Comparison of ENCODE assay signal across 20 cellular contexts in the genomic region with DNA sequence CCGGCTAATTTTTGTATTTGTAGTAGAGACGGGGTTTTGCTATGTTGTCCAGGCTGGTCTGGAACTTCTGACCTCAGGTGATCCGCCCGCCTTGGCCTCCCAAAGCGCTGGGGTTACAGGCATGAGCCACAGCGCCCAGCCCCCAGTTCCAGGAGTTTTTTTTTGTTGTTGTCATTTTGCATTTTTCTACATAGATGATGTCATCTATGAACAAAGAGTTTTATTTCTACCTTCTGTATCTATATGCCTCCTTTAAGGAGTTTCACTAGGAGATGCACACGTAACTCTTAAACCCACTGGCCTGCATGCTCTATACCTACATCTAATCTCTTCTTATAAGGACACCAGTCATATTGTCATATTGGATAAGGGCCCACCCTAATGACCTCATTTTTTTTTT. TPM values are rescaled to one million over a fixed set of nuclear protein-coding genes. Genes with fewer than 3 reads are reported as not detected.
A peak's percentile ranks its signal among the peaks of the same experiment; 100 is the strongest.
DNase-seq lines count a peak whose midpoint lies in the region; ATAC-seq, FAIRE-seq and TF ChIP-seq lines count a peak whose summit lies in the region.
"Had no signal": no experiment of that assay in that cellular context is flagged by ENCODE, and none has a peak within 500 bp of the region (broad histone marks: within the 10 kb centered on the region; RNA-seq: fewer than 3 reads in every experiment).

No MANE protein-coding gene starts in this region.

- no peak overlapping the region for H3K4me3 ChIP-seq in HepG2 (replicated peaks in 1 of 3; ENCODE audit: insufficient read depth in 1 of 3, low read depth in 2 of 3, low read length in 3 of 3)
- no peak overlapping the region for H3K4me3 ChIP-seq in right lobe of liver
- H3K4me3 ChIP-seq in kidney (ENCODE audit: low read length in 2 of 2), result no peak overlapping the region
- H3K4me3 ChIP-seq in thyroid gland (replicated peaks in 1 of 3), result no peak overlapping the region
- H3K4me3 ChIP-seq: A549, GM23338 had no signal

- in situ Hi-C loops in HepG2 (cut with HindIII; ENCODE audit: extremely low pct_ligation_motif_present, low pct_unique_long_range_greater_than_20kb), result no loop called here

- H4K20me1 ChIP-seq in HepG2 (ENCODE audit: insufficient read depth, low read length), result no peaks in the 10 kb centered on the region

- H3K36me3 ChIP-seq in HepG2 (replicated peaks in 1 of 2; ENCODE audit: control insufficient read depth in 1 of 2, insufficient read depth in 2 of 2, low read length in 2 of 2), result no peaks in the 10 kb centered on the region
- no peaks in the 10 kb centered on the region for H3K36me3 ChIP-seq in right lobe of liver
- peaks cover 0 to 2% of the 10 kb centered on the region in 2 donors for H3K36me3 ChIP-seq in kidney (ENCODE audit: control insufficient read depth in 1 of 2, insufficient read depth in 2 of 2, low read length in 2 of 2)
- H3K36me3 ChIP-seq in thyroid gland, result no peaks in the 10 kb centered on the region

- CTCF ChIA-PET in HepG2 (lab: Yijun Ruan, JAX; ENCODE audit: low intra/inter-chr PET ratio, low total read pairs), result no interaction called here

- WGBS in HepG2 (ENCODE audit: low lambda C conversion rate), result 90% methylated on average over 7 of the region's 7 CpGs
- WGBS in right lobe of liver (ENCODE audit: insufficient coverage, low coverage, low lambda C conversion rate, missing lambda C conversion rate), result 84% methylated on average over 6 of the region's 7 CpGs
- 89 to 90% methylated on average over 7 of the region's 7 CpGs for WGBS in thyroid gland, 2 donors

- no peak for FAIRE-seq in HepG2 (lab: Jason Lieb, UNC)
- no peak for FAIRE-seq in kidney (lab: Jason Lieb, UNC)
- FAIRE-seq: A549, H54 had no signal

- BruUV-seq in HepG2 (replicated peaks; lab: Mats Ljungman, UMichigan), result no TSS peak

- H3K9ac ChIP-seq in HepG2 (ENCODE audit: insufficient read depth, low read depth, low read length) (no peak overlapping the region), kidney (ENCODE audit: low read length in 2 of 2) (no peak overlapping the region)

- H3K27me3 ChIP-seq in HepG2 (ENCODE audit: control insufficient read depth in 1 of 2, insufficient read depth in 2 of 2, low read length in 2 of 2), result no peaks in the 10 kb centered on the region; a peak in 1 of 5 replicates
- H3K27me3 ChIP-seq in right lobe of liver, result no peaks in the 10 kb centered on the region
- no peaks in the 10 kb centered on the region for H3K27me3 ChIP-seq in thyroid gland

- H3K9me3 ChIP-seq in HepG2 (ENCODE audit: low read length), result peaks cover 5% of the 10 kb centered on the region; the same call in 1 of the 2 replicates
- H3K9me3 ChIP-seq in right lobe of liver, result no peaks in the 10 kb centered on the region
- peaks cover 0 to 4% of the 10 kb centered on the region in 2 donors for H3K9me3 ChIP-seq in kidney (ENCODE audit: control insufficient read depth in 1 of 2, low read length in 2 of 2)
- no peaks in the 10 kb centered on the region for H3K9me3 ChIP-seq in thyroid gland

- H3K27ac ChIP-seq in HepG2 (ENCODE audit: extremely low read length, insufficient read depth, low read length) (no peak overlapping the region), right lobe of liver (no peak overlapping the region), kidney (ENCODE audit: low read depth in 2 of 2, low read length in 2 of 2) (no peak overlapping the region), thyroid gland (no peak overlapping the region)
- H3K27ac ChIP-seq: 22Rv1, A549 had no signal

- POLR2A ChIA-PET in HepG2 (lab: Yijun Ruan, JAX), result no interaction called here

- H3K4me1 ChIP-seq in HepG2 (ENCODE audit: insufficient read depth, low read length) (peaks cover 25% of the 10 kb centered on the region), right lobe of liver (peaks cover 0 to 6% (median 0%) of the 10 kb centered on the region in 4 donors), kidney (ENCODE audit: control insufficient read depth in 1 of 2, insufficient read depth in 1 of 2, low read depth in 1 of 2, low read length in 2 of 2) (peaks cover 0 to 5% of the 10 kb centered on the region in 2 donors), thyroid gland (peaks cover 0 to 6% of the 10 kb centered on the region in 2 donors)
- H3K4me1 ChIP-seq: A549 had no signal

- H2AFZ ChIP-seq in HepG2 (ENCODE audit: low read length), result no peak overlapping the region
- H2AFZ ChIP-seq: GM23338 had no signal

- intact Hi-C loops in HepG2 (cut with micrococcal nuclease; ENCODE audit: unreplicated experiment) (no loop called here), right lobe of liver (cut with DNase I) (no loop called here), kidney (cut with DNase I) (no loop called here), thyroid gland (cut with DNase I) (no loop called here)

- TF ChIP-seq EP300 in HepG2 (IDR thresholded peaks at IDR 0.05; ENCODE audit: low read depth in 2 of 2, low read length in 2 of 2), result no peak
- TF ChIP-seq EP300 in HepG2 (CRISPR knock-in tag; IDR thresholded peaks at IDR 0.05; ENCODE audit: borderline replicate concordance), result no peak

- TF ChIP-seq POLR2A in HepG2 (IDR thresholded peaks at IDR 0.05; ENCODE audit: insufficient read depth in 1 of 2, low read depth in 2 of 2, low read length in 2 of 2) (no peak), right lobe of liver (IDR thresholded peaks at IDR 0.05) (no peak), thyroid gland (IDR thresholded peaks at IDR 0.05) (no peak)

- DNase-seq in HepG2 (ENCODE audit: low spot score) (no peak), right lobe of liver (no peak), kidney (peak; percentile 35), thyroid gland (no peak)
- DNase-seq in stimulated activated CD4-positive, alpha-beta T cell treated with anti-CD3 and anti-CD28 coated beads, Interleukin-12 subunit alpha, Interleukin-12 subunit beta, amount 100 ng/mL, for 4 hours, result no peak
- DNase-seq: AML-193; CD4-positive, alpha-beta memory T cell; DMS153; DMS79; GDM1; HCEC 1CT; HFFc6 had no signal

- no peak overlapping the region for H3K4me2 ChIP-seq in HepG2 (ENCODE audit: low read depth, low read length)
- H3K4me2 ChIP-seq: A549, GM23338 had no signal

- ATAC-seq in HepG2, result no peak
- no peak for ATAC-seq in right lobe of liver
- ATAC-seq: A549, GM23338 had no signal

- TF ChIP-seq RAD21 in HepG2 (CRISPR knock-in tag; IDR thresholded peaks at IDR 0.05), result no peak

- no peaks in the 10 kb centered on the region for H3K79me2 ChIP-seq in HepG2 (ENCODE audit: insufficient read depth, low read length)

- TF ChIP-seq CTCF in HepG2 (CRISPR knock-in tag; IDR thresholded peaks at IDR 0.05), result no peak
- no peak for TF ChIP-seq CTCF in right lobe of liver (IDR thresholded peaks at IDR 0.05)
- no peak for TF ChIP-seq CTCF in kidney (IDR thresholded peaks at IDR 0.05; ENCODE audit: borderline replicate concordance, extremely low read depth, insufficient read depth)
- no peak for TF ChIP-seq CTCF in thyroid gland (IDR thresholded peaks at IDR 0.05)

RNA-seq across cellular contexts. Expression of gene DHDH, which starts 4.8 kb away (rescaled TPM):
- 0.13 and 0.29 TPM in 2 replicates for total RNA-seq in HepG2 (2016; rRNA removed; fragmentation: Illumina TruSeq; extraction: Trizol)
- not detected in 2 replicates for total RNA-seq in HepG2 (2016; cell fraction: cytosol; rRNA removed; fragmentation: Illumina TruSeq; extraction: Trizol; ENCODE audit: low read depth)
- 0.30 TPM in 1 of 2 replicates, not detected in the other for total RNA-seq in HepG2 (2016; cell fraction: insoluble cytoplasmic fraction; rRNA removed; fragmentation: Illumina TruSeq; extraction: Trizol)
- total RNA-seq in HepG2 (2016; cell fraction: membrane; rRNA removed; fragmentation: Illumina TruSeq; extraction: Trizol), result not detected in 2 replicates
- not detected in 2 replicates for total RNA-seq in HepG2 (2016; cell fraction: nucleus; rRNA removed; fragmentation: Illumina TruSeq; extraction: Trizol)
- 0.91 and 1.9 TPM in 2 replicates for polyA plus RNA-seq in HepG2 (2011; rRNA removed)
- polyA plus RNA-seq in HepG2 (2011; cell fraction: cytosol; rRNA removed), result 1.8 and 2.5 TPM in 2 replicates
- 1.9 and 2.8 TPM in 2 replicates for polyA plus RNA-seq in HepG2 (2011; cell fraction: nucleus; rRNA removed)
- 1.0 and 3.6 TPM in 2 replicates for polyA plus RNA-seq in HepG2 (2012)
- not detected in 2 replicates for polyA plus RNA-seq in HepG2 (2016; cell fraction: cytosol; fragmentation: Illumina TruSeq; extraction: Trizol; ENCODE audit: low read depth)
- polyA plus RNA-seq in HepG2 (2016; cell fraction: insoluble cytoplasmic fraction; fragmentation: Illumina TruSeq; extraction: Trizol; ENCODE audit: low read depth), result not detected in 2 replicates
- polyA plus RNA-seq in HepG2 (2016; cell fraction: membrane; fragmentation: Illumina TruSeq; extraction: Trizol; ENCODE audit: low read depth), result not detected in 2 replicates
- polyA plus RNA-seq in HepG2 (2016; cell fraction: nucleus; fragmentation: Illumina TruSeq; extraction: Trizol; ENCODE audit: insufficient read depth, low read depth), result not detected in 2 replicates
- polyA minus RNA-seq in HepG2 (2011; rRNA and poly(A)+ RNA removed; ENCODE audit: low replicate concordance), result 0.37 and 0.50 TPM in 2 replicates
- not detected in 2 replicates for polyA minus RNA-seq in HepG2 (2011; cell fraction: cytosol; rRNA and poly(A)+ RNA removed)
- 0.77 TPM in 1 of 2 replicates, not detected in the other for polyA minus RNA-seq in HepG2 (2011; cell fraction: nucleus; rRNA and poly(A)+ RNA removed)
- total RNA-seq in right lobe of liver, result under 1 TPM in 1 of 6 experiments, not detected in 5; 0.29 TPM
- total RNA-seq in kidney, result 0.60 TPM
- 26.3 TPM for polyA plus RNA-seq in kidney (ENCODE audit: insufficient read depth, low read depth, low replicate concordance)
- not detected for total RNA-seq in thyroid gland
- total RNA-seq: Daoy, HFFc6 had no signal
- polyA plus RNA-seq: BJ had no signal

RNA-seq across cellular contexts. Expression of gene BAX, which starts 16.4 kb away (rescaled TPM):
- total RNA-seq in HepG2 (2016; rRNA removed; fragmentation: Illumina TruSeq; extraction: Trizol) (167 and 176 TPM in 2 replicates), right lobe of liver (10 to 100 TPM; 15.9 to 54.1 (median 30.8) TPM), kidney (76.7 TPM), thyroid gland (10 to 100 TPM; 28.2 to 74.4 (median 41.2) TPM)
- total RNA-seq in HepG2 (2016; cell fraction: cytosol; rRNA removed; fragmentation: Illumina TruSeq; extraction: Trizol; ENCODE audit: low read depth), result 230 and 246 TPM in 2 replicates
- 165 and 193 TPM in 2 replicates for total RNA-seq in HepG2 (2016; cell fraction: insoluble cytoplasmic fraction; rRNA removed; fragmentation: Illumina TruSeq; extraction: Trizol)
- total RNA-seq in HepG2 (2016; cell fraction: membrane; rRNA removed; fragmentation: Illumina TruSeq; extraction: Trizol), result 237 and 254 TPM in 2 replicates
- 96.5 and 102 TPM in 2 replicates for total RNA-seq in HepG2 (2016; cell fraction: nucleus; rRNA removed; fragmentation: Illumina TruSeq; extraction: Trizol)
- polyA plus RNA-seq in HepG2 (2011; rRNA removed) (139 and 164 TPM in 2 replicates), kidney (ENCODE audit: insufficient read depth, low read depth, low replicate concordance) (141 TPM)
- polyA plus RNA-seq in HepG2 (2011; cell fraction: cytosol; rRNA removed), result 118 and 159 TPM in 2 replicates
- polyA plus RNA-seq in HepG2 (2011; cell fraction: nucleus; rRNA removed), result 330 and 345 TPM in 2 replicates
- polyA plus RNA-seq in HepG2 (2012), result 158 and 165 TPM in 2 replicates
- polyA plus RNA-seq in HepG2 (2016; cell fraction: cytosol; fragmentation: Illumina TruSeq; extraction: Trizol; ENCODE audit: low read depth), result 324 and 380 TPM in 2 replicates
- 326 and 339 TPM in 2 replicates for polyA plus RNA-seq in HepG2 (2016; cell fraction: insoluble cytoplasmic fraction; fragmentation: Illumina TruSeq; extraction: Trizol; ENCODE audit: low read depth)
- 331 and 356 TPM in 2 replicates for polyA plus RNA-seq in HepG2 (2016; cell fraction: membrane; fragmentation: Illumina TruSeq; extraction: Trizol; ENCODE audit: low read depth)
- polyA plus RNA-seq in HepG2 (2016; cell fraction: nucleus; fragmentation: Illumina TruSeq; extraction: Trizol; ENCODE audit: insufficient read depth, low read depth), result 298 and 326 TPM in 2 replicates
- polyA minus RNA-seq in HepG2 (2011; rRNA and poly(A)+ RNA removed; ENCODE audit: low replicate concordance), result 81.2 and 143 TPM in 2 replicates
- 66.1 and 82.4 TPM in 2 replicates for polyA minus RNA-seq in HepG2 (2011; cell fraction: cytosol; rRNA and poly(A)+ RNA removed)
- 85.3 and 90.1 TPM in 2 replicates for polyA minus RNA-seq in HepG2 (2011; cell fraction: nucleus; rRNA and poly(A)+ RNA removed)

RNA-seq across cellular contexts. Expression of gene FTL, which starts 26.9 kb away (rescaled TPM):
- total RNA-seq in HepG2 (2016; rRNA removed; fragmentation: Illumina TruSeq; extraction: Trizol) (3,909 and 8,800 TPM in 2 replicates), right lobe of liver (over 10,000 TPM in 3 of 6 experiments, 1,000 to 10,000 TPM in 3; 5,005 to 19,229 (median 10,447) TPM), kidney (1,841 TPM), thyroid gland (over 10,000 TPM in 1 of 4 donors, 1,000 to 10,000 TPM in 3; 5,748 to 12,335 (median 7,175) TPM)
- total RNA-seq in HepG2 (2016; cell fraction: cytosol; rRNA removed; fragmentation: Illumina TruSeq; extraction: Trizol; ENCODE audit: low read depth), result 89,971 and 90,879 TPM in 2 replicates
- 3,851 and 8,859 TPM in 2 replicates for total RNA-seq in HepG2 (2016; cell fraction: insoluble cytoplasmic fraction; rRNA removed; fragmentation: Illumina TruSeq; extraction: Trizol)
- total RNA-seq in HepG2 (2016; cell fraction: membrane; rRNA removed; fragmentation: Illumina TruSeq; extraction: Trizol), result 51,578 and 56,338 TPM in 2 replicates
- 2,617 and 3,067 TPM in 2 replicates for total RNA-seq in HepG2 (2016; cell fraction: nucleus; rRNA removed; fragmentation: Illumina TruSeq; extraction: Trizol)
- polyA plus RNA-seq in HepG2 (2011; rRNA removed) (2,513 and 2,721 TPM in 2 replicates), kidney (ENCODE audit: insufficient read depth, low read depth, low replicate concordance) (17,016 TPM)
- 2,416 and 4,778 TPM in 2 replicates for polyA plus RNA-seq in HepG2 (2011; cell fraction: cytosol; rRNA removed)
- polyA plus RNA-seq in HepG2 (2011; cell fraction: nucleus; rRNA removed), result 1,286 and 1,341 TPM in 2 replicates
- polyA plus RNA-seq in HepG2 (2012), result 3,171 and 4,080 TPM in 2 replicates
- 183,517 and 194,436 TPM in 2 replicates for polyA plus RNA-seq in HepG2 (2016; cell fraction: cytosol; fragmentation: Illumina TruSeq; extraction: Trizol; ENCODE audit: low read depth)
- 7,307 and 7,404 TPM in 2 replicates for polyA plus RNA-seq in HepG2 (2016; cell fraction: insoluble cytoplasmic fraction; fragmentation: Illumina TruSeq; extraction: Trizol; ENCODE audit: low read depth)
- 88,210 and 91,472 TPM in 2 replicates for polyA plus RNA-seq in HepG2 (2016; cell fraction: membrane; fragmentation: Illumina TruSeq; extraction: Trizol; ENCODE audit: low read depth)
- 7,073 and 8,244 TPM in 2 replicates for polyA plus RNA-seq in HepG2 (2016; cell fraction: nucleus; fragmentation: Illumina TruSeq; extraction: Trizol; ENCODE audit: insufficient read depth, low read depth)
- polyA minus RNA-seq in HepG2 (2011; rRNA and poly(A)+ RNA removed; ENCODE audit: low replicate concordance), result 1,399 and 2,171 TPM in 2 replicates
- polyA minus RNA-seq in HepG2 (2011; cell fraction: cytosol; rRNA and poly(A)+ RNA removed), result 634 and 932 TPM in 2 replicates
- polyA minus RNA-seq in HepG2 (2011; cell fraction: nucleus; rRNA and poly(A)+ RNA removed), result 209 and 221 TPM in 2 replicates

RNA-seq across cellular contexts. Expression of gene NUCB1, which starts 38.1 kb away (rescaled TPM):
- total RNA-seq in HepG2 (2016; rRNA removed; fragmentation: Illumina TruSeq; extraction: Trizol) (34.3 and 82.3 TPM in 2 replicates), right lobe of liver (100 to 1,000 TPM; 306 to 376 (median 349) TPM), kidney (265 TPM), thyroid gland (100 to 1,000 TPM; 267 to 424 (median 371) TPM)
- 9.0 and 9.7 TPM in 2 replicates for total RNA-seq in HepG2 (2016; cell fraction: cytosol; rRNA removed; fragmentation: Illumina TruSeq; extraction: Trizol; ENCODE audit: low read depth)
- 28.8 and 87.6 TPM in 2 replicates for total RNA-seq in HepG2 (2016; cell fraction: insoluble cytoplasmic fraction; rRNA removed; fragmentation: Illumina TruSeq; extraction: Trizol)
- total RNA-seq in HepG2 (2016; cell fraction: membrane; rRNA removed; fragmentation: Illumina TruSeq; extraction: Trizol), result 25.3 and 25.9 TPM in 2 replicates
- 82.3 and 93.1 TPM in 2 replicates for total RNA-seq in HepG2 (2016; cell fraction: nucleus; rRNA removed; fragmentation: Illumina TruSeq; extraction: Trizol)
- polyA plus RNA-seq in HepG2 (2011; rRNA removed) (106 and 144 TPM in 2 replicates), kidney (ENCODE audit: insufficient read depth, low read depth, low replicate concordance) (503 TPM)
- polyA plus RNA-seq in HepG2 (2011; cell fraction: cytosol; rRNA removed), result 86.9 and 132 TPM in 2 replicates
- 169 and 200 TPM in 2 replicates for polyA plus RNA-seq in HepG2 (2011; cell fraction: nucleus; rRNA removed)
- 83.2 and 101 TPM in 2 replicates for polyA plus RNA-seq in HepG2 (2012)
- polyA plus RNA-seq in HepG2 (2016; cell fraction: cytosol; fragmentation: Illumina TruSeq; extraction: Trizol; ENCODE audit: low read depth), result 16.8 and 17.5 TPM in 2 replicates
- polyA plus RNA-seq in HepG2 (2016; cell fraction: insoluble cytoplasmic fraction; fragmentation: Illumina TruSeq; extraction: Trizol; ENCODE audit: low read depth), result 32.3 and 40.2 TPM in 2 replicates
- 25.6 and 28.2 TPM in 2 replicates for polyA plus RNA-seq in HepG2 (2016; cell fraction: membrane; fragmentation: Illumina TruSeq; extraction: Trizol; ENCODE audit: low read depth)
- polyA plus RNA-seq in HepG2 (2016; cell fraction: nucleus; fragmentation: Illumina TruSeq; extraction: Trizol; ENCODE audit: insufficient read depth, low read depth), result 164 and 172 TPM in 2 replicates
- 57.6 and 72.0 TPM in 2 replicates for polyA minus RNA-seq in HepG2 (2011; rRNA and poly(A)+ RNA removed; ENCODE audit: low replicate concordance)
- 40.4 and 44.8 TPM in 2 replicates for polyA minus RNA-seq in HepG2 (2011; cell fraction: cytosol; rRNA and poly(A)+ RNA removed)
- 23.2 and 25.9 TPM in 2 replicates for polyA minus RNA-seq in HepG2 (2011; cell fraction: nucleus; rRNA and poly(A)+ RNA removed)

RNA-seq across cellular contexts. Expression of gene TULP2, which starts 39.7 kb away (rescaled TPM):
- not detected in 2 replicates for total RNA-seq in HepG2 (2016; rRNA removed; fragmentation: Illumina TruSeq; extraction: Trizol)
- total RNA-seq in HepG2 (2016; cell fraction: cytosol; rRNA removed; fragmentation: Illumina TruSeq; extraction: Trizol; ENCODE audit: low read depth), result not detected in 2 replicates
- not detected in 2 replicates for total RNA-seq in HepG2 (2016; cell fraction: insoluble cytoplasmic fraction; rRNA removed; fragmentation: Illumina TruSeq; extraction: Trizol)
- 0.12 TPM in 1 of 2 replicates, not detected in the other for total RNA-seq in HepG2 (2016; cell fraction: membrane; rRNA removed; fragmentation: Illumina TruSeq; extraction: Trizol)
- not detected in 2 replicates for total RNA-seq in HepG2 (2016; cell fraction: nucleus; rRNA removed; fragmentation: Illumina TruSeq; extraction: Trizol)
- polyA plus RNA-seq in HepG2 (2011; rRNA removed), result 0.04 and 0.08 TPM in 2 replicates
- 0.04 and 0.11 TPM in 2 replicates for polyA plus RNA-seq in HepG2 (2011; cell fraction: cytosol; rRNA removed)
- polyA plus RNA-seq in HepG2 (2011; cell fraction: nucleus; rRNA removed), result 0.23 and 0.24 TPM in 2 replicates
- 0.19 TPM in 1 of 2 replicates, not detected in the other for polyA plus RNA-seq in HepG2 (2012)
- not detected in 2 replicates for polyA plus RNA-seq in HepG2 (2016; cell fraction: cytosol; fragmentation: Illumina TruSeq; extraction: Trizol; ENCODE audit: low read depth)
- not detected in 2 replicates for polyA plus RNA-seq in HepG2 (2016; cell fraction: insoluble cytoplasmic fraction; fragmentation: Illumina TruSeq; extraction: Trizol; ENCODE audit: low read depth)
- not detected in 2 replicates for polyA plus RNA-seq in HepG2 (2016; cell fraction: membrane; fragmentation: Illumina TruSeq; extraction: Trizol; ENCODE audit: low read depth)
- not detected in 2 replicates for polyA plus RNA-seq in HepG2 (2016; cell fraction: nucleus; fragmentation: Illumina TruSeq; extraction: Trizol; ENCODE audit: insufficient read depth, low read depth)
- polyA minus RNA-seq in HepG2 (2011; rRNA and poly(A)+ RNA removed; ENCODE audit: low replicate concordance), result 0.24 TPM in 1 of 2 replicates, not detected in the other
- polyA minus RNA-seq in HepG2 (2011; cell fraction: cytosol; rRNA and poly(A)+ RNA removed), result not detected in 2 replicates
- polyA minus RNA-seq in HepG2 (2011; cell fraction: nucleus; rRNA and poly(A)+ RNA removed), result not detected in 2 replicates
- not detected for total RNA-seq in right lobe of liver
- total RNA-seq in kidney, result not detected
- polyA plus RNA-seq in kidney (ENCODE audit: insufficient read depth, low read depth, low replicate concordance), result not detected
- total RNA-seq in thyroid gland, result under 1 TPM in 1 of 4 donors, not detected in 3; 0.27 TPM
- total RNA-seq: CD4-positive, alpha-beta memory T cell; Daoy; HT-29 had no signal
- polyA plus RNA-seq: A549; CD14-positive monocyte; CD4-positive, alpha-beta memory T cell had no signal
